Comparison of ENCODE assay signal across 16 cellular contexts in genomic region chr4:74037076-74037475, GRCh38. TPM values are rescaled to one million over a fixed set of nuclear protein-coding genes. Genes with fewer than 3 reads are reported as not detected.
DNase-seq lines count a peak whose midpoint lies in the region; ATAC-seq and TF ChIP-seq lines count a peak whose summit lies in the region.
"Had no signal": no experiment of that assay in that cellular context is flagged by ENCODE, and none has a peak within 500 bp of the region (broad histone marks: within the 10 kb centered on the region; RNA-seq: fewer than 3 reads in every experiment).

No MANE protein-coding gene starts in this region.

- peak; percentile 11; the same call in 1 of the 2 replicates for ATAC-seq in WTC11
- no peak for ATAC-seq in GM18498 (IDR thresholded peaks at IDR 0.05; ENCODE audit: unreplicated experiment)
- ATAC-seq in HG03175 (IDR thresholded peaks at IDR 0.05; ENCODE audit: unreplicated experiment), result no peak
- ATAC-seq: effector memory CD8-positive, alpha-beta T cell; SK-N-SH treated with all-trans-retinoic acid at 6 μM for 48 hours had no signal

- H3K27ac Mint-ChIP-seq in H9 (no peak overlapping the region; a peak in 1 of 7 replicates), WTC11 (no peak overlapping the region)
- H3K27ac Mint-ChIP-seq: activated T-cell treated with anti-CD3 and anti-CD28 coated beads, Interleukin-2, amount 50 U/mL, for 24 hours; CD4-positive, alpha-beta memory T cell; effector memory CD8-positive, alpha-beta T cell had no signal

- H3K4me3 ChIP-seq in iPS-18a (ENCODE audit: low read length), result peak overlapping the region; percentile 75
- H3K4me3 ChIP-seq in skeletal muscle cell (ENCODE audit: low read depth, low read length), result peak overlapping the region; percentile 79

- H3K27me3 ChIP-seq in H9 (ENCODE audit: insufficient read depth, low read length), result no peaks in the 10 kb centered on the region
- H3K27me3 ChIP-seq in iPS-18a (ENCODE audit: control insufficient read depth, insufficient read depth, low read length), result peaks cover 9% of the 10 kb centered on the region
- H3K27me3 ChIP-seq: suprapubic skin had no signal

- H3K4me2 ChIP-seq in H9 (ENCODE audit: insufficient read depth, insufficient read length, low read length), result peak overlapping the region; percentile 79

- no peak overlapping the region for H2BK120ac ChIP-seq in H9 (ENCODE audit: low read depth, low read length, poor library complexity, severe bottlenecking)

- H3K27ac ChIP-seq in H9 (ENCODE audit: insufficient read length, low read depth, low read length) (no peak overlapping the region), iPS-18a (ENCODE audit: low read length) (no peak overlapping the region)
- H3K27ac ChIP-seq: suprapubic skin had no signal

- H3K14ac ChIP-seq in H9 (ENCODE audit: insufficient read depth, low read length), result no peak overlapping the region

- H2AFZ ChIP-seq in H9 (ENCODE audit: low read length), result no peak overlapping the region

- peaks cover 7% of the 10 kb centered on the region; the same call in 1 of the 2 replicates for H3K4me1 ChIP-seq in H9 (ENCODE audit: insufficient read depth, low read length)
- H3K4me1 ChIP-seq in iPS-18a (ENCODE audit: control insufficient read depth, low read depth, low read length), result peaks cover 23% of the 10 kb centered on the region

- H2BK20ac ChIP-seq in H9 (ENCODE audit: low read depth, low read length, poor library complexity, severe bottlenecking), result no peak overlapping the region

- peak; percentile 17; the same call in 1 of the 3 replicates for TF ChIP-seq CTCF in H9 (conservative IDR thresholded peaks at IDR 0.05)
- TF ChIP-seq CTCF in WTC11 (IDR thresholded peaks at IDR 0.05), result no peak

- no peaks in the 10 kb centered on the region for H3K9me3 Mint-ChIP-seq in H9
- H3K9me3 Mint-ChIP-seq in WTC11, result no peaks in the 10 kb centered on the region
- H3K9me3 Mint-ChIP-seq: activated T-cell treated with anti-CD3 and anti-CD28 coated beads, Interleukin-2, amount 50 U/mL, for 24 hours had no signal

- no peaks in the 10 kb centered on the region for H3K79me2 ChIP-seq in H9 (ENCODE audit: insufficient read depth, low read length)

- no peak overlapping the region for H4K91ac ChIP-seq in H9 (ENCODE audit: insufficient read length, low read depth, low read length)

- DNase-seq in H9 (peak; percentile 28), WTC11 (ENCODE audit: low spot score) (no peak), skeletal muscle cell (ENCODE audit: low read depth) (no peak), D341Med (ENCODE audit: low spot score) (no peak)
- no peak for DNase-seq in central memory CD4-positive, alpha-beta T cell
- DNase-seq: activated T-cell treated with anti-CD3 and anti-CD28 coated beads, Interleukin-2, amount 50 U/mL, for 24 hours; amygdala; CD4-positive, alpha-beta memory T cell; effector memory CD8-positive, alpha-beta T cell; NCI-H1694 had no signal

- no peak overlapping the region for H3K56ac ChIP-seq in H9 (ENCODE audit: insufficient read length, low read depth, low read length)

- no CpG with 5 or more reads among the region's 2 CpGs for WGBS in H9 (ENCODE audit: extremely low coverage, insufficient read length, low lambda C conversion rate)

- no peaks in the 10 kb centered on the region for H3K9me3 ChIP-seq in H9 (ENCODE audit: control insufficient read depth, low read depth, low read length)
- H3K9me3 ChIP-seq in iPS-18a (ENCODE audit: control insufficient read depth, low read depth, low read length), result no peaks in the 10 kb centered on the region
- H3K9me3 ChIP-seq: suprapubic skin had no signal

- H2BK12ac ChIP-seq in H9 (ENCODE audit: insufficient read length, low read depth, low read length), result no peak overlapping the region

- H3K4me3 Mint-ChIP-seq in H9 (peak overlapping the region; percentile 78 to 94), WTC11 (peak overlapping the region; percentile 89)

- H3K18ac ChIP-seq in H9 (ENCODE audit: insufficient read length, low read depth, low read length), result no peak overlapping the region

- peaks cover 5% of the 10 kb centered on the region for H3K23me2 ChIP-seq in H9 (ENCODE audit: insufficient read length, low read depth, low read length, poor library complexity, severe bottlenecking)

- no peak overlapping the region for H4K8ac ChIP-seq in H9 (replicated peaks; ENCODE audit: insufficient read length, low read depth, low read length)

- H2AK5ac ChIP-seq in H9 (ENCODE audit: insufficient read length, low read length), result no peak overlapping the region

- POLR2A ChIA-PET in WTC11 (lab: Charles Lee), result interaction anchor here (0.6 to 1.6 kb wide), 3 partner anchors 38 to 1244 kb away, joined by 4 to 5 read pairs (median 4); partner anchors contain the start of genes CXCL2 and CXCL5

- no peak overlapping the region for H2BK15ac ChIP-seq in H9 (ENCODE audit: low read depth, low read length)

- H3K23ac ChIP-seq in H9 (ENCODE audit: insufficient read length, low read depth, low read length), result no peak overlapping the region

- CTCF ChIA-PET in WTC11 (lab: Charles Lee), result interaction anchor here (0.9 to 2.0 kb wide), 6 partner anchors 17 to 98 kb away, joined by 3 to 7 read pairs (median 4); partner anchors contain the start of gene CXCL5

- no peaks in the 10 kb centered on the region for H3K79me1 ChIP-seq in H9 (ENCODE audit: insufficient read depth, low read depth, low read length, poor library complexity, severe bottlenecking)

- no peak overlapping the region for H3K4ac ChIP-seq in H9 (ENCODE audit: low read depth, low read length)

- H3K4me1 Mint-ChIP-seq in H9 (peaks cover 24 to 32% of the 10 kb centered on the region in 2 experiments), WTC11 (peaks cover 33% of the 10 kb centered on the region)

- peaks cover 0 to 2% (median 0%) of the 10 kb centered on the region in 3 experiments; a peak in 1 of 7 replicates for H3K36me3 Mint-ChIP-seq in H9 (ENCODE audit: insufficient read depth in 1 of 3, low read depth in 3 of 3)
- H3K36me3 Mint-ChIP-seq in WTC11, result no peaks in the 10 kb centered on the region
- H3K36me3 Mint-ChIP-seq: CD4-positive, alpha-beta memory T cell had no signal

- no peaks in the 10 kb centered on the region for H3K36me3 ChIP-seq in iPS-18a (ENCODE audit: control insufficient read depth, low read depth, low read length)
- H3K36me3 ChIP-seq: suprapubic skin had no signal

- H3K9ac ChIP-seq in H9 (ENCODE audit: extremely low read depth, insufficient read length, low read length) (no peak overlapping the region), iPS-18a (ENCODE audit: low read length) (peak overlapping the region; percentile 29)

- H4K5ac ChIP-seq in H9 (ENCODE audit: insufficient read length, low read depth, low read length), result no peak overlapping the region

- H4K20me1 ChIP-seq in H9 (ENCODE audit: control insufficient read depth, insufficient read depth, insufficient read length), result no peaks in the 10 kb centered on the region

- no peak overlapping the region for H3T11ph ChIP-seq in H9 (ENCODE audit: low read length)

- H3K27me3 Mint-ChIP-seq in H9 (ENCODE audit: low read depth) (peaks cover 12% of the 10 kb centered on the region), WTC11 (ENCODE audit: low read depth) (peaks cover 4% of the 10 kb centered on the region; the same call in 1 of the 2 replicates)

- H2BK5ac ChIP-seq in H9 (ENCODE audit: insufficient read length, low read length), result no peak overlapping the region

TF ChIP-seq in WTC11, 78 proteins besides CTCF, POLR2A, EP300 and RAD21 (continues in another document):
- no peak for TF ChIP-seq ZNF281 (CRISPR knock-in tag; IDR thresholded peaks at IDR 0.05)
- no peak for TF ChIP-seq IRF1 (CRISPR knock-in tag; IDR thresholded peaks at IDR 0.05)
- TF ChIP-seq TEAD4 (CRISPR knock-in tag; IDR thresholded peaks at IDR 0.05), result no peak

RNA-seq across cellular contexts. Expression of gene CXCL3, which starts 1.4 kb away (rescaled TPM):
- total RNA-seq in H9 (2021) (3.7 and 4.4 TPM in 2 replicates), WTC11 (2021) (3.5 to 7.7 TPM (median 7.0 TPM) in 3 replicates)
- total RNA-seq: CD4-positive, alpha-beta memory T cell; skeletal muscle tissue had no signal

RNA-seq across cellular contexts. Expression of gene CXCL5, which starts 38.6 kb away (rescaled TPM):
- total RNA-seq in H9 (2021) (9.2 and 10.8 TPM in 2 replicates), WTC11 (2021) (3.6 to 8.8 TPM (median 8.1 TPM) in 3 replicates)
- total RNA-seq: CD4-positive, alpha-beta memory T cell; suprapubic skin had no signal

RNA-seq across cellular contexts. Expression of gene PPBP, which starts 49.1 kb away (rescaled TPM):
- 0.33 TPM in 1 of 2 replicates, not detected in the other for total RNA-seq in H9 (2021)
- total RNA-seq in WTC11 (2021), result not detected in 3 replicates
- total RNA-seq: CD4-positive, alpha-beta memory T cell; suprapubic skin had no signal

RNA-seq across cellular contexts. Expression of gene PF4, which starts 55.2 kb away (rescaled TPM):
- total RNA-seq in H9 (2021) (2.3 and 3.6 TPM in 2 replicates), WTC11 (2021) (1.2 to 3.9 TPM (median 3.6 TPM) in 3 replicates)
- total RNA-seq: CD4-positive, alpha-beta memory T cell; suprapubic skin had no signal
